In genomic region chr1:15966956-15967344, GRCh38 we compare ENCODE assay signal across 17 cellular contexts. TPM values are rescaled to one million over a fixed set of nuclear protein-coding genes. Genes with fewer than 3 reads are reported as not detected.
DNase-seq lines count a peak whose midpoint lies in the region; ATAC-seq, FAIRE-seq and TF ChIP-seq lines count a peak whose summit lies in the region.
"Had no signal": no experiment of that assay in that cellular context is flagged by ENCODE, and none has a peak within 500 bp of the region (broad histone marks: within the 10 kb centered on the region; RNA-seq: fewer than 3 reads in every experiment).

No MANE protein-coding gene starts in this region.

- WGBS in suprapubic skin, result 97% methylated on average over 6 of the region's 6 CpGs

- no peaks in the 10 kb centered on the region for H3K27me3 Mint-ChIP-seq in activated T-cell treated with anti-CD3 and anti-CD28 coated beads, Interleukin-2, amount 50 U/mL, for 4 hours (ENCODE audit: low read depth)
- no peaks in the 10 kb centered on the region for H3K27me3 Mint-ChIP-seq in activated CD4-positive, alpha-beta memory T cell treated with anti-CD3 and anti-CD28 coated beads, Interleukin-2, amount 10 ng/mL, durations not matched to agents 7 days and 5 days
- no peaks in the 10 kb centered on the region for H3K27me3 Mint-ChIP-seq in effector memory CD8-positive, alpha-beta T cell

- no peaks in the 10 kb centered on the region for H3K27me3 ChIP-seq in suprapubic skin

- peaks cover 36% of the 10 kb centered on the region for H3K4me1 ChIP-seq in suprapubic skin
- H3K4me1 ChIP-seq: neural progenitor cell had no signal

- no peak for FAIRE-seq in GM12892 (lab: Jason Lieb, UNC)
- FAIRE-seq: G401.6 had no signal

- peaks cover 77% of the 10 kb centered on the region for H3K4me1 Mint-ChIP-seq in activated T-cell treated with anti-CD3 and anti-CD28 coated beads, Interleukin-2, amount 50 U/mL, for 4 hours (ENCODE audit: low read depth)
- H3K4me1 Mint-ChIP-seq in activated CD4-positive, alpha-beta memory T cell treated with anti-CD3 and anti-CD28 coated beads, Interleukin-2, amount 10 ng/mL, durations not matched to agents 7 days and 5 days, result peaks cover 56% of the 10 kb centered on the region
- H3K4me1 Mint-ChIP-seq in effector memory CD8-positive, alpha-beta T cell (ENCODE audit: low read depth in 2 of 2), result peaks cover 41 to 56% of the 10 kb centered on the region in 2 donors

- CTCF ChIA-PET in activated CD4-positive, alpha-beta memory T cell treated with anti-CD3 and anti-CD28 coated beads, Interleukin-2, amount 10 ng/mL, durations not matched to agents 7 days and 5 days (lab: Charles Lee), result interaction anchor here (1.3 kb wide), 1 partner anchor 9 kb away, joined by 5 read pairs; the partner anchor contains the start of gene ZBTB17

- peak overlapping the region; percentile 69 for H3K27ac ChIP-seq in suprapubic skin
- H3K27ac ChIP-seq: neural progenitor cell had no signal

- peak overlapping the region; percentile 67 for H3K27ac Mint-ChIP-seq in activated CD4-positive, alpha-beta memory T cell treated with anti-CD3 and anti-CD28 coated beads, Interleukin-2, amount 10 ng/mL, durations not matched to agents 7 days and 5 days
- H3K27ac Mint-ChIP-seq in effector memory CD8-positive, alpha-beta T cell, result peak overlapping the region; percentile 80 to 86
- H3K27ac Mint-ChIP-seq: neural progenitor cell had no signal

- TF ChIP-seq POLR2A in suprapubic skin (IDR thresholded peaks at IDR 0.05) (no peak), GM12892 (IDR thresholded peaks at IDR 0.05; ENCODE audit: low read depth, low read length) (no peak)

- H3K36me3 Mint-ChIP-seq in activated T-cell treated with anti-CD3 and anti-CD28 coated beads, Interleukin-2, amount 50 U/mL, for 4 hours (ENCODE audit: insufficient read depth), result peaks cover 23% of the 10 kb centered on the region
- peaks cover 55% of the 10 kb centered on the region for H3K36me3 Mint-ChIP-seq in activated CD4-positive, alpha-beta memory T cell treated with anti-CD3 and anti-CD28 coated beads, Interleukin-2, amount 10 ng/mL, durations not matched to agents 7 days and 5 days (ENCODE audit: low read depth)
- H3K36me3 Mint-ChIP-seq in effector memory CD8-positive, alpha-beta T cell (ENCODE audit: insufficient read depth), result peaks cover 21% of the 10 kb centered on the region

- H3K36me3 ChIP-seq in suprapubic skin, result peaks cover 21% of the 10 kb centered on the region

- TF ChIP-seq EP300 in suprapubic skin (IDR thresholded peaks at IDR 0.05), result no peak

- H3K9me3 Mint-ChIP-seq in activated T-cell treated with anti-CD3 and anti-CD28 coated beads, Interleukin-2, amount 50 U/mL, for 4 hours, result no peaks in the 10 kb centered on the region
- H3K9me3 Mint-ChIP-seq in activated CD4-positive, alpha-beta memory T cell treated with anti-CD3 and anti-CD28 coated beads, Interleukin-2, amount 10 ng/mL, durations not matched to agents 7 days and 5 days, result no peaks in the 10 kb centered on the region
- no peaks in the 10 kb centered on the region for H3K9me3 Mint-ChIP-seq in effector memory CD8-positive, alpha-beta T cell

- DNase-seq in activated T-cell treated with anti-CD3 and anti-CD28 coated beads, Interleukin-2, amount 50 U/mL, for 4 hours, result no peak
- no peak for DNase-seq in activated T-cell treated with anti-CD3 and anti-CD28 coated beads, Interleukin-2, amount 50 U/mL, for 1 hour
- DNase-seq in activated CD4-positive, alpha-beta memory T cell treated with anti-CD3 and anti-CD28 coated beads, Interleukin-2, amount 10 ng/mL, durations not matched to agents 7 days and 5 days, result no peak
- no peak for DNase-seq in effector memory CD8-positive, alpha-beta T cell
- DNase-seq in suprapubic skin (ENCODE audit: low spot score in 2 of 2) (peak in 1 of 2 donors; percentile 37), UCSD-AML1 (lab: John Stamatoyannopoulos, UW; ENCODE audit: unreplicated experiment) (no peak), GM12892 (ENCODE audit: insufficient read length) (no peak)
- DNase-seq: cerebellar nuclear complex, mammary epithelial cell, NCI-H1694, NCI-H510A treated with DMSO at 0.1 percent for 48 hours, SHP77 treated with DMSO at 0.1 percent for 48 hours, trophoblast cell had no signal

- TF ChIP-seq CTCF in suprapubic skin (IDR thresholded peaks at IDR 0.05), result no peak

- POLR2A ChIA-PET in activated CD4-positive, alpha-beta memory T cell treated with anti-CD3 and anti-CD28 coated beads, Interleukin-2, amount 10 ng/mL, durations not matched to agents 7 days and 5 days (lab: Charles Lee), result interaction anchor here (1.2 to 3.5 kb wide), 6 partner anchors 9 to 400 kb away, joined by 3 to 41 read pairs (median 5); partner anchors contain the start of genes SZRD1 and ZBTB17

- no peaks in the 10 kb centered on the region for H3K9me3 ChIP-seq in suprapubic skin

- H3K4me3 Mint-ChIP-seq in activated T-cell treated with anti-CD3 and anti-CD28 coated beads, Interleukin-2, amount 50 U/mL, for 4 hours, result peak overlapping the region; percentile 51
- H3K4me3 Mint-ChIP-seq in activated CD4-positive, alpha-beta memory T cell treated with anti-CD3 and anti-CD28 coated beads, Interleukin-2, amount 10 ng/mL, durations not matched to agents 7 days and 5 days, result no peak overlapping the region
- no peak overlapping the region for H3K4me3 Mint-ChIP-seq in effector memory CD8-positive, alpha-beta T cell
- H3K4me3 Mint-ChIP-seq: neural progenitor cell had no signal

- no peak for ATAC-seq in activated T-cell treated with anti-CD3 and anti-CD28 coated beads, Interleukin-2, amount 50 U/mL, for 4 hours
- no peak for ATAC-seq in effector memory CD8-positive, alpha-beta T cell (replicated peaks)
- no peak for ATAC-seq in HG03439 (IDR thresholded peaks at IDR 0.05; ENCODE audit: unreplicated experiment)

- H3K4me3 ChIP-seq in suprapubic skin, result no peak overlapping the region
- H3K4me3 ChIP-seq: neural progenitor cell had no signal

RNA-seq across cellular contexts. Expression of gene ZBTB17, which starts 9.0 kb away (rescaled TPM):
- total RNA-seq in activated T-cell treated with anti-CD3 and anti-CD28 coated beads, Interleukin-2, amount 50 U/mL, for 4 hours, result 10 to 100 TPM; 74.2 to 86.9 (median 81.1) TPM
- total RNA-seq in activated CD4-positive, alpha-beta memory T cell treated with anti-CD3 and anti-CD28 coated beads, Interleukin-2, amount 10 ng/mL, durations not matched to agents 7 days and 5 days, result 10 to 100 TPM; 43.8 to 48.0 TPM
- total RNA-seq in suprapubic skin, result 10 to 100 TPM; 27.2 to 44.4 (median 34.1) TPM
- polyA plus RNA-seq in GM12892 (2012; ENCODE audit: missing spikeins), result 12.6 TPM

RNA-seq across cellular contexts. Expression of gene SRARP, which starts 37.1 kb away (rescaled TPM):
- total RNA-seq in activated T-cell treated with anti-CD3 and anti-CD28 coated beads, Interleukin-2, amount 50 U/mL, for 4 hours, result not detected
- not detected for total RNA-seq in activated CD4-positive, alpha-beta memory T cell treated with anti-CD3 and anti-CD28 coated beads, Interleukin-2, amount 10 ng/mL, durations not matched to agents 7 days and 5 days
- not detected for total RNA-seq in suprapubic skin
- not detected for polyA plus RNA-seq in GM12892 (2012; ENCODE audit: missing spikeins)
- total RNA-seq: mammary epithelial cell, MCF 10A had no signal
- polyA plus RNA-seq: mammary epithelial cell had no signal

RNA-seq across cellular contexts. Expression of gene HSPB7, which starts 50.9 kb away (rescaled TPM):
- under 1 TPM; 0.16 to 0.43 (median 0.24) TPM for total RNA-seq in activated T-cell treated with anti-CD3 and anti-CD28 coated beads, Interleukin-2, amount 50 U/mL, for 4 hours
- total RNA-seq in activated CD4-positive, alpha-beta memory T cell treated with anti-CD3 and anti-CD28 coated beads, Interleukin-2, amount 10 ng/mL, durations not matched to agents 7 days and 5 days, result not detected
- total RNA-seq in suprapubic skin, result 1 to 10 TPM; 1.9 to 7.0 (median 3.3) TPM
- 0.34 TPM for polyA plus RNA-seq in GM12892 (2012; ENCODE audit: missing spikeins)
- total RNA-seq: MCF 10A had no signal
- polyA plus RNA-seq: mammary epithelial cell had no signal

RNA-seq across cellular contexts. Expression of gene CLCNKA, which starts 54.9 kb away (rescaled TPM):
- not detected for total RNA-seq in activated T-cell treated with anti-CD3 and anti-CD28 coated beads, Interleukin-2, amount 50 U/mL, for 4 hours
- total RNA-seq in activated CD4-positive, alpha-beta memory T cell treated with anti-CD3 and anti-CD28 coated beads, Interleukin-2, amount 10 ng/mL, durations not matched to agents 7 days and 5 days, result under 1 TPM; 0.13 to 0.20 TPM
- 1 to 10 TPM in 1 of 4 donors, under 1 TPM in 2, not detected in 1; 0.23 to 1.9 (median 0.51) TPM for total RNA-seq in suprapubic skin
- polyA plus RNA-seq in GM12892 (2012; ENCODE audit: missing spikeins), result 0.34 TPM
- total RNA-seq: mammary epithelial cell, MCF 10A had no signal
- polyA plus RNA-seq: mammary epithelial cell had no signal
